ENCODE assay signal across 1 cellular context in genomic region chr2:129381789-129382188, GRCh38.
TF ChIP-seq lines count a peak whose summit lies in the region.

No MANE protein-coding gene starts in this region.

TF ChIP-seq in HEK293, 187 proteins besides CTCF, POLR2A, EP300 and RAD21:
- TF ChIP-seq ZNF518A (tag by site-specific recombination; conservative IDR thresholded peaks at IDR 0.05; ENCODE audit: low read depth) (no peak), ZNF211 (tag by site-specific recombination; IDR thresholded peaks at IDR 0.05; ENCODE audit: low read depth) (no peak), ZNF654 (tag by site-specific recombination; IDR thresholded peaks at IDR 0.05; ENCODE audit: low read depth) (no peak), ZNF664 (tag by site-specific recombination; IDR thresholded peaks at IDR 0.05) (no peak), ZNF133 (tag by site-specific recombination; IDR thresholded peaks at IDR 0.05) (no peak), ZNF184 (tag by site-specific recombination; IDR thresholded peaks at IDR 0.05) (peak; percentile 91), ZNF404 (tag by site-specific recombination; IDR thresholded peaks at IDR 0.05) (no peak)
TF ChIP-seq in HEK293: peak in this region for 1.
